Comparison of ENCODE assay signal across 23 cellular contexts in genomic region chr15:51038258-51039042, GRCh38. TPM values are rescaled to one million over a fixed set of nuclear protein-coding genes. Genes with fewer than 3 reads are reported as not detected.
A peak's percentile ranks its signal among the peaks of the same experiment; 100 is the strongest.
DNase-seq lines count a peak whose midpoint lies in the region; ATAC-seq and TF ChIP-seq lines count a peak whose summit lies in the region.
"Had no signal": no experiment of that assay in that cellular context is flagged by ENCODE, and none has a peak within 500 bp of the region (broad histone marks: within the 10 kb centered on the region; RNA-seq: fewer than 3 reads in every experiment).

No MANE protein-coding gene starts in this region.

- H3K9me2 ChIP-seq in HCT116 (ENCODE audit: insufficient read depth): 0 out of 2 replicates have a peak, but pooled peaks cover 3% of the 10 kb centered on the region

- H3K79me2 ChIP-seq in HCT116 (ENCODE audit: insufficient read depth, low read length): peaks cover 26% of the 10 kb centered on the region

- TF ChIP-seq CTCF in C4-2B (conservative IDR thresholded peaks at IDR 0.05) (no peak), HCT116 (IDR thresholded peaks at IDR 0.05 in 2 of 3, conservative IDR thresholded peaks at IDR 0.05 in 1 of 3; ENCODE audit: borderline replicate concordance in 1 of 3, insufficient read depth in 1 of 3, low read depth in 2 of 3, low read length in 2 of 3) (peak in 2 of 3 experiments; percentile 14 to 21; a peak in 1 of 6 replicates), psoas muscle (IDR thresholded peaks at IDR 0.05) (no peak), CD14-positive monocyte (IDR thresholded peaks at IDR 0.05) (no peak)

- no peaks in the 10 kb centered on the region for H3K36me3 ChIP-seq in HCT116 (ENCODE audit: control insufficient read depth in 1 of 2, insufficient read depth in 2 of 2, low read length in 2 of 2)
- H3K36me3 ChIP-seq in iPS-15b (ENCODE audit: control insufficient read depth, insufficient read depth, low read length): no peaks in the 10 kb centered on the region
- H3K36me3 ChIP-seq in psoas muscle (ENCODE audit: insufficient read depth in 1 of 2, low read depth in 1 of 2): no peaks in the 10 kb centered on the region
- H3K36me3 ChIP-seq: HAP-1, WERI-Rb-1 had no signal

- H3K27ac ChIP-seq in C4-2B (peak overlapping the region; percentile 2; the same call in 1 of the 2 replicates), HCT116 (ENCODE audit: low read depth, low read length) (peak overlapping the region; percentile 67), psoas muscle (no peak overlapping the region)
- H3K27ac ChIP-seq: WERI-Rb-1 had no signal

- RAD21 ChIA-PET in HCT116 (lab: Charles Lee; ENCODE audit: low non-redundant PET in 1 of 2, low total read pairs in 2 of 2, uncharacterized antibody in 2 of 2, unreplicated experiment in 2 of 2): no interaction called here

- H3K27ac Mint-ChIP-seq in CD14-positive monocyte: no peak overlapping the region
- H3K27ac Mint-ChIP-seq: activated CD8-positive, alpha-beta T cell treated with anti-CD3 and anti-CD28 coated beads for 36 hours; activated naive CD4-positive, alpha-beta T cell treated with anti-CD3 and anti-CD28 coated beads, Interleukin-2, amount 10 ng/mL, durations not matched to agents 7 days and 5 days; activated T-cell treated with anti-CD3 and anti-CD28 coated beads, Interleukin-2, amount 50 U/mL, for 24 hours; CD8-positive, alpha-beta T cell; stimulated activated naive CD8-positive, alpha-beta T cell treated with anti-CD3 and anti-CD28 coated beads, Interleukin-15, Interleukin-2, amounts not matched to agents 100 ng/mL and 50 ng/mL, for 24 hours; type B pancreatic cell had no signal

- peaks cover 0 to 5% (median 3%) of the 10 kb centered on the region in 7 donors for H3K9me3 Mint-ChIP-seq in CD14-positive monocyte
- H3K9me3 Mint-ChIP-seq: activated naive CD4-positive, alpha-beta T cell treated with anti-CD3 and anti-CD28 coated beads, Interleukin-2, amount 10 ng/mL, durations not matched to agents 7 days and 5 days; activated T-cell treated with anti-CD3 and anti-CD28 coated beads, Interleukin-2, amount 50 U/mL, for 24 hours; CD8-positive, alpha-beta T cell; type B pancreatic cell had no signal

- peak overlapping the region; percentile 82 for H3K4me2 ChIP-seq in HCT116 (ENCODE audit: low read length)

- H3K4me1 Mint-ChIP-seq in CD14-positive monocyte: no peaks in the 10 kb centered on the region
- H3K4me1 Mint-ChIP-seq: activated naive CD4-positive, alpha-beta T cell treated with anti-CD3 and anti-CD28 coated beads, Interleukin-2, amount 10 ng/mL, durations not matched to agents 7 days and 5 days had no signal

- no peak overlapping the region for H3K4me3 Mint-ChIP-seq in CD14-positive monocyte
- H3K4me3 Mint-ChIP-seq: activated CD8-positive, alpha-beta T cell treated with anti-CD3 and anti-CD28 coated beads for 36 hours; activated naive CD4-positive, alpha-beta T cell treated with anti-CD3 and anti-CD28 coated beads, Interleukin-2, amount 10 ng/mL, durations not matched to agents 7 days and 5 days; activated T-cell treated with anti-CD3 and anti-CD28 coated beads, Interleukin-2, amount 50 U/mL, for 24 hours; CD8-positive, alpha-beta T cell; stimulated activated naive CD8-positive, alpha-beta T cell treated with anti-CD3 and anti-CD28 coated beads, Interleukin-15, Interleukin-2, amounts not matched to agents 100 ng/mL and 50 ng/mL, for 24 hours had no signal

- no peak for TF ChIP-seq RAD21 in HCT116 (IDR thresholded peaks at IDR 0.05; ENCODE audit: low read depth)

- 82 to 91% (median 84%) methylated on average over 8 of the region's 8 CpGs for WGBS in psoas muscle, 3 donors

- TF ChIP-seq POLR2A in HCT116 (IDR thresholded peaks at IDR 0.05; ENCODE audit: borderline replicate concordance, extremely low read depth, insufficient read depth, insufficient read length): no peak

- POLR2A ChIA-PET in HCT116 (lab: Charles Lee): no interaction called here

- H3K27me3 ChIP-seq in HCT116 (ENCODE audit: insufficient read depth, low read length): no peaks in the 10 kb centered on the region
- H3K27me3 ChIP-seq in iPS-15b (ENCODE audit: control insufficient read depth, insufficient read depth, low read length): no peaks in the 10 kb centered on the region
- no peaks in the 10 kb centered on the region for H3K27me3 ChIP-seq in psoas muscle (ENCODE audit: insufficient read depth in 3 of 3, low read length in 2 of 3)

- DNase-seq in HCT116 (ENCODE audit: low read depth, low spot score) (no peak), SHP77 treated with DMSO at 0.1 percent for 48 hours (lab: John Stamatoyannopoulos, UW) (peak; percentile 28), islet precursor cell (no peak), psoas muscle (no peak), CD14-positive monocyte (ENCODE audit: low spot score) (no peak)
- no peak for DNase-seq in stimulated activated CD4-positive, alpha-beta T cell treated with anti-CD3 and anti-CD28 coated beads, Interleukin-15, amount 100 ng/mL, for 24 hours
- DNase-seq: activated CD8-positive, alpha-beta T cell treated with anti-CD3 and anti-CD28 coated beads for 36 hours; activated naive CD4-positive, alpha-beta T cell treated with anti-CD3 and anti-CD28 coated beads, Interleukin-2, amount 10 ng/mL, durations not matched to agents 7 days and 5 days; activated T-cell treated with anti-CD3 and anti-CD28 coated beads, Interleukin-2, amount 50 U/mL, for 24 hours; CD8-positive, alpha-beta T cell; Kasumi-1; left ventricle myocardium superior; NCI-H1105; NK-92 treated with Interleukin-12 subunit alpha and Interleukin-12 subunit beta, amount 100 ng/mL, for 24 hours; RPMI8226; T-helper 1 cell; WERI-Rb-1 had no signal

- intact Hi-C loops in HCT116 (cut with micrococcal nuclease): no loop called here
- intact Hi-C loops in psoas muscle (cut with DNase I): no loop called here
- intact Hi-C loops in CD14-positive monocyte (cut with micrococcal nuclease): no loop called here

- no peaks in the 10 kb centered on the region for H4K20me1 ChIP-seq in HCT116 (ENCODE audit: insufficient read depth)

- CTCF ChIA-PET in HCT116 (lab: Charles Lee): no interaction called here

- H3K9ac ChIP-seq in HCT116 (ENCODE audit: low read length) (peak overlapping the region; percentile 65), iPS-15b (ENCODE audit: low read depth, low read length) (no peak overlapping the region)

- H3K4me1 ChIP-seq in HCT116 (ENCODE audit: control insufficient read depth in 1 of 2, insufficient read depth in 2 of 2, low read length in 2 of 2) (peaks cover 9 to 11% of the 10 kb centered on the region in 2 experiments), iPS-15b (ENCODE audit: control insufficient read depth, insufficient read depth, low read length) (peaks cover 2% of the 10 kb centered on the region), psoas muscle (no peaks in the 10 kb centered on the region)
- H3K4me1 ChIP-seq: HAP-1 had no signal

- H3K36me3 Mint-ChIP-seq in CD14-positive monocyte: no peaks in the 10 kb centered on the region
- H3K36me3 Mint-ChIP-seq: activated naive CD4-positive, alpha-beta T cell treated with anti-CD3 and anti-CD28 coated beads, Interleukin-2, amount 10 ng/mL, durations not matched to agents 7 days and 5 days; CD8-positive, alpha-beta T cell; type B pancreatic cell had no signal

- ATAC-seq in HCT116 (peak; percentile 81), psoas muscle (no peak)
- ATAC-seq: activated CD8-positive, alpha-beta T cell treated with anti-CD3 and anti-CD28 coated beads for 36 hours; CD8-positive, alpha-beta T cell; left ventricle myocardium superior; sciatic nerve had no signal

- H3K9me3 ChIP-seq in HCT116 (ENCODE audit: control insufficient read depth in 1 of 2, insufficient read depth in 1 of 2, low read depth in 1 of 2, low read length in 2 of 2): no peaks in the 10 kb centered on the region
- H3K9me3 ChIP-seq in iPS-15b (ENCODE audit: control insufficient read depth, insufficient read depth, low read length): no peaks in the 10 kb centered on the region
- no peaks in the 10 kb centered on the region for H3K9me3 ChIP-seq in psoas muscle
- H3K9me3 ChIP-seq: HAP-1 had no signal

- peaks cover 2 to 4% (median 4%) of the 10 kb centered on the region in 3 donors for H3K27me3 Mint-ChIP-seq in CD14-positive monocyte (ENCODE audit: low read depth in 3 of 3)
- H3K27me3 Mint-ChIP-seq: activated CD8-positive, alpha-beta T cell treated with anti-CD3 and anti-CD28 coated beads for 36 hours; activated naive CD4-positive, alpha-beta T cell treated with anti-CD3 and anti-CD28 coated beads, Interleukin-2, amount 10 ng/mL, durations not matched to agents 7 days and 5 days; activated T-cell treated with anti-CD3 and anti-CD28 coated beads, Interleukin-2, amount 50 U/mL, for 24 hours; stimulated activated naive CD8-positive, alpha-beta T cell treated with anti-CD3 and anti-CD28 coated beads, Interleukin-15, Interleukin-2, amounts not matched to agents 100 ng/mL and 50 ng/mL, for 24 hours; type B pancreatic cell had no signal

- peak overlapping the region; percentile 88 for H2AFZ ChIP-seq in HCT116 (ENCODE audit: low read depth, low read length, poor library complexity, severe bottlenecking)

- H3K4me3 ChIP-seq in HCT116 (replicated peaks in 1 of 2; ENCODE audit: low read depth in 1 of 2, low read length in 2 of 2): peak overlapping the region; percentile 63 to 66
- H3K4me3 ChIP-seq in iPS-15b (ENCODE audit: low read depth, low read length): peak overlapping the region; percentile 22
- H3K4me3 ChIP-seq in psoas muscle: no peak overlapping the region
- H3K4me3 ChIP-seq: HAP-1 had no signal

- BruUV-seq in HCT116 (replicated peaks; lab: Mats Ljungman, UMichigan): no TSS peak

TF ChIP-seq in HCT116, 20 proteins besides CTCF, POLR2A, EP300 and RAD21 (continues in another document):
- TF ChIP-seq EZH2phosphoT487 (IDR thresholded peaks at IDR 0.05; ENCODE audit: borderline replicate concordance) (no peak), TCF7L2 (IDR thresholded peaks at IDR 0.05; ENCODE audit: borderline replicate concordance, extremely low read depth, insufficient read depth, insufficient read length) (no peak), CEBPB (IDR thresholded peaks at IDR 0.05; ENCODE audit: low read depth) (no peak), ZNF274 (IDR thresholded peaks at IDR 0.05; ENCODE audit: low read depth, low read length) (no peak), SRF (IDR thresholded peaks at IDR 0.05; ENCODE audit: low read depth) (no peak), FOSL1 (IDR thresholded peaks at IDR 0.05; ENCODE audit: low read depth) (no peak)

RNA-seq across cellular contexts. Expression of gene TNFAIP8L3, which starts 56.3 kb away (rescaled TPM):
- total RNA-seq in HCT116 (2021; ENCODE audit: unreplicated experiment) (0.47 TPM), psoas muscle (10 to 100 TPM in 1 of 4 donors, 1 to 10 TPM in 1, under 1 TPM in 2; 0.61 to 14.1 (median 1.6) TPM)
- 0.06 and 0.30 TPM in 2 replicates for polyA plus RNA-seq in HCT116 (2012)
- polyA plus RNA-seq in psoas muscle (10 to 100 TPM in 1 of 3 donors, under 1 TPM in 2; 0.52 to 47.3 (median 0.77) TPM), CD14-positive monocyte (not detected)
- total RNA-seq: CD8-positive, alpha-beta T cell had no signal

Comparison
In these comparisons a context has a peak if more than half of its experiments do, and no peak if none do; other contexts are left out.
1. CTCF ChIP-seq: peak in HCT116 (2 of 3); none in C4-2B (single experiment), psoas muscle (single experiment) and CD14-positive monocyte (single experiment).